16 cellular contexts compared by ENCODE assay signal in the genomic region with DNA sequence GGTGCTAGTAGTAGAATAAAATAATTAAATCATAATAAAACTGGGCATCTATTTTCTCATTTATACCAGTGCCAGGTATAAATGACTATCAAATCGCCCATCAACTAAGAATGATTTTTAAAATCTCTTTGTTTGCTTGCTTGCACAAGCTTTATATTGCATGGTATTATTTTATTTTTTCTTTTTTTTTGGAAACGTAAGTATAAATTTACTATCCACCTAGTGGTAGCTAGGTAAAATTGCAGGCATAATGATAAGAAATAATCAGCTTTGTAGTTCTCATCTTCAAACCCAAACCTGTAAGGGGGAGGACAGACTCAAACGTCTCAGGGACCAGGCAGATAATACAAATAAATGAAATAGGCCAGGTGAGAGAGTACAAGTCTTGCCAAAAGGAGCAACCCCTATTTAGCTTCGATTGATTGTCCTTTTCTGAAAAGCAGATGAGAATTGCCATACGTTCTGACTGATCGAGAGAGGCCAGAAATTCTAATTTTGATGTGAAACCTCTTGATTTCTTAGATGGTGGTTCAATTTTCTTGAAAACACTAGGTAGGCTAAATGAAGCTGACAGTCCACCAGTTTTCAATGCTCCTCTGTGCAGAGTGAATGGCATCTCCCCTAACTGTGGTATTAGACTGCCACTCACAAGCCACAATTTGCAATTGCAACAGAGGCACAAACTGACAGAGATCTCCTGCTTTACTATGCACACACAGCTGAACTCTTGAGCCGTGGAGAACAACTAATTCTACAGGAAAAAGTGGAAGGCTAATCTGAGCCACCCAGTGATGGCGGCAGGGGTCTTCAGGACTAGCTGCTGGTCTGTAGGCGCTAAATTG.
DNase-seq lines count a peak whose midpoint lies in the region; ATAC-seq, FAIRE-seq and TF ChIP-seq lines count a peak whose summit lies in the region.
"Had no signal": no experiment of that assay in that cellular context is flagged by ENCODE, and none has a peak within 500 bp of the region (broad histone marks: within the 10 kb centered on the region; RNA-seq: fewer than 3 reads in every experiment).

No MANE protein-coding gene starts in this region.

- peaks cover 4% of the 10 kb centered on the region for H3K9me3 Mint-ChIP-seq in glutamatergic neuron (ENCODE audit: unreplicated experiment)

- no peak overlapping the region for H3K4me3 Mint-ChIP-seq in glutamatergic neuron (ENCODE audit: unreplicated experiment)
- H3K4me3 Mint-ChIP-seq: activated naive CD8-positive, alpha-beta T cell; immature natural killer cell had no signal

- H3K79me2 ChIP-seq in OCI-LY7 (ENCODE audit: insufficient read depth, low read depth, low read length), result no peaks in the 10 kb centered on the region

- FAIRE-seq in urothelium cell line (lab: Jason Lieb, UNC), result peak; percentile 81
- FAIRE-seq: GM12891 had no signal

- no peak overlapping the region for H3K27ac ChIP-seq in left ventricle myocardium inferior (replicated peaks)
- H3K27ac ChIP-seq in heart right ventricle, result no peak overlapping the region
- no peak overlapping the region for H3K27ac ChIP-seq in OCI-LY7 (ENCODE audit: low read depth, low read length, poor library complexity, severe bottlenecking)
- H3K27ac ChIP-seq: BLaER1 treated with 17β-estradiol and CSF1 and Interleukin-3, amounts not matched to agents 10 nM and 100 nM; tibial nerve had no signal

- H3K36me3 Mint-ChIP-seq in glutamatergic neuron (ENCODE audit: unreplicated experiment), result peaks cover 6% of the 10 kb centered on the region
- H3K36me3 Mint-ChIP-seq: activated naive CD8-positive, alpha-beta T cell; immature natural killer cell had no signal

- no peaks in the 10 kb centered on the region for H3K9me2 ChIP-seq in OCI-LY7 (ENCODE audit: insufficient read depth, low read length)

- POLR2A ChIA-PET in OCI-LY7 (lab: Charles Lee), result interaction anchor here (1.0 to 2.2 kb wide), 2 partner anchors 10 to 43 kb away, joined by 3 to 5 read pairs; no protein-coding TSS in a partner anchor

- DNase-seq in left ventricle myocardium inferior (no peak), heart right ventricle (no peak), OCI-LY7 (ENCODE audit: low spot score) (no peak), glutamatergic neuron (no peak), urothelium cell line (ENCODE audit: low spot score) (no peak), cerebellar cortex (ENCODE audit: low spot score) (no peak), H4 (ENCODE audit: low spot score) (no peak)
- DNase-seq: activated CD8-positive, alpha-beta memory T cell treated with anti-CD3 and anti-CD28 coated beads for 24 hours; immature natural killer cell; NCI-H2081; occipital lobe had no signal

- H3K36me3 ChIP-seq in left ventricle myocardium inferior (no peaks in the 10 kb centered on the region), heart right ventricle (no peaks in the 10 kb centered on the region), OCI-LY7 (ENCODE audit: insufficient read depth, low read length) (no peaks in the 10 kb centered on the region)
- H3K36me3 ChIP-seq: BLaER1 treated with 17β-estradiol and CSF1 and Interleukin-3, amounts not matched to agents 10 nM and 100 nM; tibial nerve had no signal

- no peak overlapping the region for H3K4me3 ChIP-seq in left ventricle myocardium inferior
- H3K4me3 ChIP-seq in heart right ventricle, result no peak overlapping the region
- no peak overlapping the region for H3K4me3 ChIP-seq in OCI-LY7 (ENCODE audit: low read depth, low read length, poor library complexity, severe bottlenecking)
- H3K4me3 ChIP-seq: BLaER1 treated with 17β-estradiol and CSF1 and Interleukin-3, amounts not matched to agents 10 nM and 100 nM; tibial nerve had no signal

- H4K20me1 ChIP-seq in OCI-LY7 (ENCODE audit: insufficient read depth, low read length), result no peaks in the 10 kb centered on the region
- H4K20me1 ChIP-seq: BLaER1 treated with 17β-estradiol and CSF1 and Interleukin-3, amounts not matched to agents 10 nM and 100 nM had no signal

- no peak for ATAC-seq in heart right ventricle
- no peak for ATAC-seq in HG02970 (IDR thresholded peaks at IDR 0.05; ENCODE audit: low FRiP score, unreplicated experiment)

- 85 to 90% methylated on average over 9 of the region's 9 CpGs for WGBS in heart right ventricle, 2 donors

- H3K4me1 ChIP-seq in left ventricle myocardium inferior (no peaks in the 10 kb centered on the region), heart right ventricle (no peaks in the 10 kb centered on the region), OCI-LY7 (ENCODE audit: insufficient read depth, low read length, poor library complexity, severe bottlenecking) (no peaks in the 10 kb centered on the region)
- H3K4me1 ChIP-seq: BLaER1 treated with 17β-estradiol and CSF1 and Interleukin-3, amounts not matched to agents 10 nM and 100 nM; tibial nerve had no signal

- H2AFZ ChIP-seq in OCI-LY7 (ENCODE audit: low read length), result no peak overlapping the region

- no TSS peak for BruUV-seq in OCI-LY7 (replicated peaks; lab: Mats Ljungman, UMichigan)

- intact Hi-C loops in left ventricle myocardium inferior (cut with micrococcal nuclease) (no loop called here), heart right ventricle (cut with DNase I) (loop anchor here in 1 of 10 donors (10.0 kb wide), 1 partner anchor 122 kb away; no protein-coding TSS in a partner anchor), OCI-LY7 (cut with micrococcal nuclease; ENCODE audit: unreplicated experiment) (no loop called here)

- H3K27me3 Mint-ChIP-seq in glutamatergic neuron (ENCODE audit: unreplicated experiment), result peaks cover 2% of the 10 kb centered on the region
- H3K27me3 Mint-ChIP-seq: activated naive CD8-positive, alpha-beta T cell had no signal

- H3K27ac Mint-ChIP-seq in glutamatergic neuron (ENCODE audit: unreplicated experiment), result no peak overlapping the region
- H3K27ac Mint-ChIP-seq: activated naive CD8-positive, alpha-beta T cell; immature natural killer cell had no signal

- H3K9me3 ChIP-seq in left ventricle myocardium inferior (replicated peaks), result peaks cover 8% of the 10 kb centered on the region
- peaks cover 0 to 14% (median 0%) of the 10 kb centered on the region in 11 donors for H3K9me3 ChIP-seq in heart right ventricle
- 0 out of 2 replicates have a peak, but pooled peaks cover 10% of the 10 kb centered on the region for H3K9me3 ChIP-seq in OCI-LY7 (ENCODE audit: low read length)

- peaks cover 26% of the 10 kb centered on the region for H3K4me1 Mint-ChIP-seq in glutamatergic neuron (ENCODE audit: low read depth, unreplicated experiment)
- H3K4me1 Mint-ChIP-seq: immature natural killer cell had no signal

- H3K27me3 ChIP-seq in left ventricle myocardium inferior (ENCODE audit: low read depth) (no peaks in the 10 kb centered on the region), heart right ventricle (peaks cover 0 to 3% (median 0%) of the 10 kb centered on the region in 7 donors)
- H3K27me3 ChIP-seq: BLaER1 treated with 17β-estradiol and CSF1 and Interleukin-3, amounts not matched to agents 10 nM and 100 nM; tibial nerve had no signal

- H3K4me2 ChIP-seq in OCI-LY7 (ENCODE audit: low read length), result no peak overlapping the region
- H3K4me2 ChIP-seq: BLaER1 treated with 17β-estradiol and CSF1 and Interleukin-3, amounts not matched to agents 10 nM and 100 nM had no signal

- TF ChIP-seq CTCF in left ventricle myocardium inferior (IDR thresholded peaks at IDR 0.05; ENCODE audit: borderline replicate concordance) (peak; percentile 27), heart right ventricle (IDR thresholded peaks at IDR 0.05) (peak in 2 of 9 donors; percentile 12 to 15), OCI-LY7 (conservative IDR thresholded peaks at IDR 0.05; ENCODE audit: low read length) (peak; percentile 77), glutamatergic neuron (IDR thresholded peaks at IDR 0.05; ENCODE audit: partially characterized antibody, unreplicated experiment) (peak; percentile 90)

- CTCF ChIA-PET in OCI-LY7 (lab: Charles Lee; ENCODE audit: unreplicated experiment), result no interaction called here
